Comparison of ENCODE assay signal across 22 cellular contexts in genomic region chr17:49197346-49197998, GRCh38. TPM values are rescaled to one million over a fixed set of nuclear protein-coding genes. Genes with fewer than 3 reads are reported as not detected.
A peak's percentile ranks its signal among the peaks of the same experiment; 100 is the strongest.
DNase-seq lines count a peak whose midpoint lies in the region; ATAC-seq, FAIRE-seq and TF ChIP-seq lines count a peak whose summit lies in the region.
"Had no signal": no experiment of that assay in that cellular context is flagged by ENCODE, and none has a peak within 500 bp of the region (broad histone marks: within the 10 kb centered on the region; RNA-seq: fewer than 3 reads in every experiment).

No MANE protein-coding gene starts in this region.

- H3K9me3 ChIP-seq in HCT116 (ENCODE audit: control insufficient read depth in 1 of 2, insufficient read depth in 1 of 2, low read depth in 1 of 2, low read length in 2 of 2) (no peaks in the 10 kb centered on the region), K562 (replicated peaks; ENCODE audit: control insufficient read depth, insufficient read depth, low read depth, low read length) (no peaks in the 10 kb centered on the region)
- H3K9me3 ChIP-seq: colonic mucosa, heart right ventricle, neutrophil, suprapubic skin had no signal

- intact Hi-C loops in HCT116 (cut with micrococcal nuclease) = no loop called here
- intact Hi-C loops in K562 (cut with micrococcal nuclease) = no loop called here

- H3K4me2 ChIP-seq in HCT116 (ENCODE audit: low read length) (peak overlapping the region; percentile 18), K562 (ENCODE audit: insufficient read depth, low read length) (no peak overlapping the region)

- H3K79me2 ChIP-seq in HCT116 (ENCODE audit: insufficient read depth, low read length) = no peaks in the 10 kb centered on the region
- no peaks in the 10 kb centered on the region for H3K79me2 ChIP-seq in K562 (ENCODE audit: control insufficient read depth, insufficient read depth, low read length)

- in situ Hi-C loops in ACHN (cut with HindIII; ENCODE audit: low pct_ligation_motif_present, low pct_unique_long_range_greater_than_20kb, low sequenced_read_pairs) (no loop called here), K562 (cut with MboI) (no loop called here)

- H3K4me3 Mint-ChIP-seq in neural crest cell (peak overlapping the region; percentile 22), type B pancreatic cell (no peak overlapping the region)
- H3K4me3 Mint-ChIP-seq: activated CD8-positive, alpha-beta memory T cell treated with anti-CD3 and anti-CD28 coated beads, Interleukin-2, amount 10 ng/mL, durations not matched to agents 7 days and 5 days; activated T-helper 17 cell treated with anti-CD3 and anti-CD28 coated beads, Interleukin-2, amount 50 U/mL, for 72 hours; CD8-positive, alpha-beta T cell had no signal

- no peaks in the 10 kb centered on the region for H3K9me1 ChIP-seq in K562 (ENCODE audit: control insufficient read depth, insufficient read depth, low read length)

- no peaks in the 10 kb centered on the region; the same call in 1 of the 2 replicates for H3K9me2 ChIP-seq in HCT116 (ENCODE audit: insufficient read depth)

- TF ChIP-seq RAD21 in HCT116 (IDR thresholded peaks at IDR 0.05; ENCODE audit: low read depth) (no peak), K562 (CRISPR knock-in tag; conservative IDR thresholded peaks at IDR 0.05 in 1 of 2, IDR thresholded peaks at IDR 0.05 in 1 of 2) (no peak)

- H3K4me1 ChIP-seq in HCT116 (ENCODE audit: control insufficient read depth in 1 of 2, insufficient read depth in 2 of 2, low read length in 2 of 2) = peaks cover 6 to 33% of the 10 kb centered on the region in 2 experiments; a peak in 3 of 4 replicates
- peaks cover 4 to 7% of the 10 kb centered on the region in 2 experiments; a peak in 3 of 5 replicates for H3K4me1 ChIP-seq in K562 (replicated peaks in 1 of 2; ENCODE audit: control insufficient read depth in 2 of 2, insufficient read depth in 2 of 2, low read length in 2 of 2)
- H3K4me1 ChIP-seq: colonic mucosa had no signal

- WGBS in K562 (ENCODE audit: insufficient coverage, low coverage, missing lambda C conversion rate) = 5% methylated on average over 5 of the region's 5 CpGs

- RAD21 ChIA-PET in HCT116 (lab: Charles Lee; ENCODE audit: low non-redundant PET in 1 of 2, low total read pairs in 2 of 2, uncharacterized antibody in 2 of 2, unreplicated experiment in 2 of 2) = no interaction called here

- H3K27me3 Mint-ChIP-seq in neural crest cell (ENCODE audit: low read depth) = peaks cover 20% of the 10 kb centered on the region
- H3K27me3 Mint-ChIP-seq in type B pancreatic cell = peaks cover 29% of the 10 kb centered on the region
- H3K27me3 Mint-ChIP-seq: activated CD8-positive, alpha-beta memory T cell treated with anti-CD3 and anti-CD28 coated beads, Interleukin-2, amount 10 ng/mL, durations not matched to agents 7 days and 5 days; activated T-helper 17 cell treated with anti-CD3 and anti-CD28 coated beads, Interleukin-2, amount 50 U/mL, for 72 hours had no signal

- H3K27ac ChIP-seq in HCT116 (ENCODE audit: low read depth, low read length) = no peak overlapping the region
- H3K27ac ChIP-seq in K562 (ENCODE audit: extremely low read depth, low read depth, low read length) = no peak overlapping the region
- H3K27ac ChIP-seq: brain microvascular endothelial cell, colonic mucosa, neutrophil, suprapubic skin had no signal

- H3K4me3 ChIP-seq in HCT116 (replicated peaks in 1 of 2; ENCODE audit: low read depth in 1 of 2, low read length in 2 of 2) = no peak overlapping the region
- no peak overlapping the region for H3K4me3 ChIP-seq in K562
- H3K4me3 ChIP-seq: colonic mucosa, heart right ventricle, suprapubic skin had no signal

- H3K9me3 Mint-ChIP-seq in neural crest cell (no peaks in the 10 kb centered on the region), type B pancreatic cell (no peaks in the 10 kb centered on the region)
- H3K9me3 Mint-ChIP-seq: activated T-helper 17 cell treated with anti-CD3 and anti-CD28 coated beads, Interleukin-2, amount 50 U/mL, for 72 hours; CD8-positive, alpha-beta T cell had no signal

- H4K20me1 ChIP-seq in HCT116 (ENCODE audit: insufficient read depth) (no peaks in the 10 kb centered on the region), K562 (replicated peaks; ENCODE audit: control insufficient read depth, insufficient read depth, low read length) (no peaks in the 10 kb centered on the region)

- no peak overlapping the region for H3K27ac Mint-ChIP-seq in neural crest cell (ENCODE audit: unreplicated experiment)
- H3K27ac Mint-ChIP-seq in type B pancreatic cell = no peak overlapping the region
- H3K27ac Mint-ChIP-seq: activated T-helper 17 cell treated with anti-CD3 and anti-CD28 coated beads, Interleukin-2, amount 50 U/mL, for 72 hours; CD8-positive, alpha-beta T cell had no signal

- no peak for TF ChIP-seq CTCF in HCT116 (IDR thresholded peaks at IDR 0.05 in 2 of 3, conservative IDR thresholded peaks at IDR 0.05 in 1 of 3; ENCODE audit: borderline replicate concordance in 1 of 3, insufficient read depth in 1 of 3, low read depth in 2 of 3, low read length in 2 of 3)
- TF ChIP-seq CTCF in K562 (IDR thresholded peaks at IDR 0.05 in 2 of 3, conservative IDR thresholded peaks at IDR 0.05 in 1 of 3; ENCODE audit: insufficient read depth in 2 of 3, low read depth in 1 of 3, low read length in 3 of 3) = peak in 1 of 3 experiments; percentile 10; a peak in 1 of 6 replicates
- no peak for TF ChIP-seq CTCF in neural crest cell (conservative IDR thresholded peaks at IDR 0.05)
- no peak for TF ChIP-seq CTCF in type B pancreatic cell (conservative IDR thresholded peaks at IDR 0.05)

- POLR2A ChIA-PET in HCT116 (lab: Charles Lee) (no interaction called here), K562 (lab: Yijun Ruan, JAX) (no interaction called here)

- TF ChIP-seq POLR2A in HCT116 (IDR thresholded peaks at IDR 0.05; ENCODE audit: borderline replicate concordance, extremely low read depth, insufficient read depth, insufficient read length) (no peak), K562 (conservative IDR thresholded peaks at IDR 0.05) (no peak)

- no peaks in the 10 kb centered on the region for H3K27me3 ChIP-seq in HCT116 (ENCODE audit: insufficient read depth, low read length)
- H3K27me3 ChIP-seq in K562 (ENCODE audit: control insufficient read depth in 2 of 2, insufficient read depth in 2 of 2, low read length in 2 of 2) = peaks cover 2 to 11% of the 10 kb centered on the region in 2 experiments; a peak in 3 of 5 replicates
- H3K27me3 ChIP-seq: brain microvascular endothelial cell, colonic mucosa, heart right ventricle, suprapubic skin had no signal

- H3K4me1 Mint-ChIP-seq in neural crest cell (peaks cover 20% of the 10 kb centered on the region), type B pancreatic cell (ENCODE audit: unreplicated experiment) (peaks cover 3% of the 10 kb centered on the region)

- H2AFZ ChIP-seq in HCT116 (ENCODE audit: low read depth, low read length, poor library complexity, severe bottlenecking) (peak overlapping the region; percentile 80), K562 (ENCODE audit: low read depth, low read length) (no peak overlapping the region)

- no peak for ATAC-seq in HCT116
- no peak for ATAC-seq in K562
- ATAC-seq in left lobe of liver = no peak
- ATAC-seq: activated CD8-positive, alpha-beta memory T cell treated with anti-CD3 and anti-CD28 coated beads, Interleukin-2, amount 10 ng/mL, durations not matched to agents 7 days and 5 days; activated T-helper 17 cell treated with anti-CD3 and anti-CD28 coated beads, Interleukin-2, amount 50 U/mL, for 72 hours; CD8-positive, alpha-beta T cell; heart right ventricle; left ventricle myocardium superior; Right ventricle myocardium inferior had no signal

- FAIRE-seq in K562 (lab: Jason Lieb, UNC) = no peak

- no peaks in the 10 kb centered on the region for H3K36me3 ChIP-seq in HCT116 (ENCODE audit: control insufficient read depth in 1 of 2, insufficient read depth in 2 of 2, low read length in 2 of 2)
- no peaks in the 10 kb centered on the region for H3K36me3 ChIP-seq in K562 (ENCODE audit: control insufficient read depth, insufficient read depth, low read length)
- H3K36me3 ChIP-seq: brain microvascular endothelial cell, colonic mucosa, heart right ventricle, neutrophil, suprapubic skin had no signal

- BruUV-seq in HCT116 (replicated peaks; lab: Mats Ljungman, UMichigan) (no TSS peak), K562 (replicated peaks; lab: Mats Ljungman, UMichigan) (no TSS peak)

- DNase-seq in ACHN (peak; percentile 21), HCT116 (ENCODE audit: low read depth, low spot score) (no peak), K562 (ENCODE audit: extremely low read depth in 1 of 4, low spot score in 3 of 4) (peak in 1 of 4 experiments; percentile 9), neural crest cell (ENCODE audit: low read depth, low spot score) (no peak), type B pancreatic cell (ENCODE audit: extremely low spot score, unreplicated experiment) (no peak), left lobe of liver (ENCODE audit: low spot score) (no peak), RPMI8226 (no peak)
- DNase-seq: activated CD4-positive, alpha-beta T cell treated with anti-CD3 and anti-CD28 coated beads for 1 hour; activated CD8-positive, alpha-beta memory T cell treated with anti-CD3 and anti-CD28 coated beads, Interleukin-2, amount 10 ng/mL, durations not matched to agents 7 days and 5 days; brain microvascular endothelial cell; colonic mucosa; heart right ventricle; left ventricle myocardium superior; NCI-H1436; NCI-H524; retina; SW 1271 had no signal

- no peak for TF ChIP-seq EP300 in K562 (IDR thresholded peaks at IDR 0.05; ENCODE audit: low read length)

- H3K36me3 Mint-ChIP-seq in neural crest cell (ENCODE audit: low read depth) (peaks cover 2% of the 10 kb centered on the region), type B pancreatic cell (no peaks in the 10 kb centered on the region)

- H3K9ac ChIP-seq in HCT116 (ENCODE audit: low read length) (no peak overlapping the region), K562 (ENCODE audit: insufficient read depth in 1 of 2, low read depth in 2 of 2, low read length in 2 of 2) (no peak overlapping the region)

- CTCF ChIA-PET in HCT116 (lab: Charles Lee) (no interaction called here), K562 (lab: Yijun Ruan, JAX; ENCODE audit: low intra/inter-chr PET ratio) (no interaction called here)

RNA-seq across cellular contexts. Expression of gene GNGT2, which starts 12.9 kb away (rescaled TPM):
- total RNA-seq in HCT116 (2021; ENCODE audit: unreplicated experiment) = not detected
- polyA plus RNA-seq in HCT116 (2012) = not detected in 2 replicates
- total RNA-seq in K562 (2011; cell fraction: chromatin; rRNA removed; ENCODE audit: low replicate concordance) = not detected in 2 replicates
- total RNA-seq in K562 (2011; cell fraction: nucleolus; rRNA removed) = not detected in 2 replicates
- not detected in 2 replicates for total RNA-seq in K562 (2011; cell fraction: nucleoplasm; rRNA removed)
- not detected in 2 replicates for total RNA-seq in K562 (2014; rRNA removed)
- not detected in 2 replicates for total RNA-seq in K562 (2014; rRNA removed; fragmentation: Illumina TruSeq; extraction: Trizol)
- not detected in 2 replicates for total RNA-seq in K562 (2015; rRNA removed; fragmentation: Illumina TruSeq; extraction: Trizol)
- not detected in 2 replicates for total RNA-seq in K562 (2021)
- polyA plus RNA-seq in K562 (2011; rRNA removed) = not detected in 2 replicates
- polyA plus RNA-seq in K562 (2011; cell fraction: cytosol; rRNA removed) = not detected in 2 replicates
- not detected in 2 replicates for polyA plus RNA-seq in K562 (2011; cell fraction: nucleus; rRNA removed)
- polyA plus RNA-seq in K562 (2012) = not detected in 2 replicates
- not detected in 2 replicates for polyA plus RNA-seq in K562 (2014; fragmentation: Illumina TruSeq; extraction: Trizol)
- polyA plus RNA-seq in K562 (2014; fragmentation: Nextera tagmentation; extraction: Ambion mirVana) = not detected
- polyA plus RNA-seq in K562 (2014; rRNA removed) = not detected in 2 replicates
- not detected in 2 replicates for polyA minus RNA-seq in K562 (2011; rRNA and poly(A)+ RNA removed)
- polyA minus RNA-seq in K562 (2011; cell fraction: cytosol; rRNA and poly(A)+ RNA removed) = not detected in 2 replicates
- not detected in 2 replicates for polyA minus RNA-seq in K562 (2011; cell fraction: nucleus; rRNA and poly(A)+ RNA removed)
- total RNA-seq in neural crest cell = not detected in 2 replicates
- total RNA-seq in type B pancreatic cell (ENCODE audit: low replicate concordance) = 0.34 TPM in 1 of 2 replicates, not detected in the other
- 0.20 TPM for total RNA-seq in left lobe of liver

RNA-seq across cellular contexts. Expression of gene ABI3, which starts 13.0 kb away (rescaled TPM):
- total RNA-seq in HCT116 (2021; ENCODE audit: unreplicated experiment) (0.12 TPM), K562 (2014; rRNA removed) (not detected in 2 replicates), K562 (2014; rRNA removed; fragmentation: Illumina TruSeq; extraction: Trizol) (not detected in 2 replicates), K562 (2015; rRNA removed; fragmentation: Illumina TruSeq; extraction: Trizol) (not detected in 2 replicates), K562 (2021) (0.09 TPM in 1 of 2 replicates, not detected in the other), neural crest cell (0.64 and 1.0 TPM in 2 replicates), type B pancreatic cell (ENCODE audit: low replicate concordance) (0.31 TPM in 1 of 2 replicates, not detected in the other), left lobe of liver (4.0 TPM)
- polyA plus RNA-seq in HCT116 (2012) = 0.05 and 0.11 TPM in 2 replicates
- not detected in 2 replicates for total RNA-seq in K562 (2011; cell fraction: chromatin; rRNA removed; ENCODE audit: low replicate concordance)
- total RNA-seq in K562 (2011; cell fraction: nucleolus; rRNA removed) = not detected in 2 replicates
- not detected in 2 replicates for total RNA-seq in K562 (2011; cell fraction: nucleoplasm; rRNA removed)
- polyA plus RNA-seq in K562 (2011; rRNA removed) (not detected in 2 replicates), K562 (2014; fragmentation: Illumina TruSeq; extraction: Trizol) (not detected in 2 replicates), K562 (2014; fragmentation: Nextera tagmentation; extraction: Ambion mirVana) (not detected), K562 (2014; rRNA removed) (not detected in 2 replicates)
- polyA plus RNA-seq in K562 (2011; cell fraction: cytosol; rRNA removed) = not detected in 2 replicates
- polyA plus RNA-seq in K562 (2011; cell fraction: nucleus; rRNA removed) = not detected in 2 replicates
- not detected in 2 replicates for polyA plus RNA-seq in K562 (2012)
- polyA minus RNA-seq in K562 (2011; rRNA and poly(A)+ RNA removed) = not detected in 2 replicates
- polyA minus RNA-seq in K562 (2011; cell fraction: cytosol; rRNA and poly(A)+ RNA removed) = not detected in 2 replicates
- not detected in 2 replicates for polyA minus RNA-seq in K562 (2011; cell fraction: nucleus; rRNA and poly(A)+ RNA removed)

RNA-seq across cellular contexts. Expression of gene PHOSPHO1, which starts 33.1 kb away (rescaled TPM):
- total RNA-seq in HCT116 (2021; ENCODE audit: unreplicated experiment) = 3.0 TPM
- 1.4 and 2.0 TPM in 2 replicates for polyA plus RNA-seq in HCT116 (2012)
- not detected in 2 replicates for total RNA-seq in K562 (2011; cell fraction: chromatin; rRNA removed; ENCODE audit: low replicate concordance)
- total RNA-seq in K562 (2011; cell fraction: nucleolus; rRNA removed) = 0.17 TPM in 1 of 2 replicates, not detected in the other
- not detected in 2 replicates for total RNA-seq in K562 (2011; cell fraction: nucleoplasm; rRNA removed)
- 0.16 TPM in 1 of 2 replicates, not detected in the other for total RNA-seq in K562 (2014; rRNA removed)
- not detected in 2 replicates for total RNA-seq in K562 (2014; rRNA removed; fragmentation: Illumina TruSeq; extraction: Trizol)
- total RNA-seq in K562 (2015; rRNA removed; fragmentation: Illumina TruSeq; extraction: Trizol) = 0.07 TPM in 1 of 2 replicates, not detected in the other
- total RNA-seq in K562 (2021) = 0.13 TPM in 1 of 2 replicates, not detected in the other
- 0.06 TPM in 1 of 2 replicates, not detected in the other for polyA plus RNA-seq in K562 (2011; rRNA removed)
- 0.21 TPM in 1 of 2 replicates, not detected in the other for polyA plus RNA-seq in K562 (2011; cell fraction: cytosol; rRNA removed)
- polyA plus RNA-seq in K562 (2011; cell fraction: nucleus; rRNA removed) = 0.09 TPM in 1 of 2 replicates, not detected in the other
- 0.09 and 0.54 TPM in 2 replicates for polyA plus RNA-seq in K562 (2012)
- not detected in 2 replicates for polyA plus RNA-seq in K562 (2014; fragmentation: Illumina TruSeq; extraction: Trizol)
- polyA plus RNA-seq in K562 (2014; fragmentation: Nextera tagmentation; extraction: Ambion mirVana) = not detected
- polyA plus RNA-seq in K562 (2014; rRNA removed) = not detected in 2 replicates
- not detected in 2 replicates for polyA minus RNA-seq in K562 (2011; rRNA and poly(A)+ RNA removed)
- not detected in 2 replicates for polyA minus RNA-seq in K562 (2011; cell fraction: cytosol; rRNA and poly(A)+ RNA removed)
- polyA minus RNA-seq in K562 (2011; cell fraction: nucleus; rRNA and poly(A)+ RNA removed) = not detected in 2 replicates
- total RNA-seq in neural crest cell = not detected in 2 replicates
- 0.81 TPM in 1 of 2 replicates, not detected in the other for total RNA-seq in type B pancreatic cell (ENCODE audit: low replicate concordance)
- 0.28 TPM for total RNA-seq in left lobe of liver
- total RNA-seq: activated CD8-positive, alpha-beta memory T cell treated with anti-CD3 and anti-CD28 coated beads, Interleukin-2, amount 10 ng/mL, durations not matched to agents 7 days and 5 days; activated T-helper 17 cell treated with anti-CD3 and anti-CD28 coated beads, Interleukin-2, amount 50 U/mL, for 72 hours; CD8-positive, alpha-beta T cell; colonic mucosa had no signal
